Comparison of ENCODE assay signal across 19 cellular contexts in genomic region chr19:3612901-3613741, GRCh38. TPM values are rescaled to one million over a fixed set of nuclear protein-coding genes. Genes with fewer than 3 reads are reported as not detected.
DNase-seq lines count a peak whose midpoint lies in the region; ATAC-seq and TF ChIP-seq lines count a peak whose summit lies in the region.
"Had no signal": no experiment of that assay in that cellular context is flagged by ENCODE, and none has a peak within 500 bp of the region (broad histone marks: within the 10 kb centered on the region; RNA-seq: fewer than 3 reads in every experiment).

No MANE protein-coding gene starts in this region.

- H3K27me3 Mint-ChIP-seq in nephron progenitor cell (ENCODE audit: low read depth, poor library complexity), result no peaks in the 10 kb centered on the region

- no peak overlapping the region for H3K4me2 ChIP-seq in GM23248 (ENCODE audit: unreplicated experiment)

- WGBS in GM23248 (ENCODE audit: low coverage in 1 of 2, low lambda C conversion rate in 2 of 2, missing lambda C conversion rate in 2 of 2), 2 experiments, result 88 to 89% methylated on average over 34 to 76 of the region's 79 CpGs

- H4K20me1 ChIP-seq in GM23248 (ENCODE audit: insufficient read depth), result no peaks in the 10 kb centered on the region

- H3K9me3 ChIP-seq in GM23248 (ENCODE audit: low read depth), result no peaks in the 10 kb centered on the region
- H3K9me3 ChIP-seq in duodenal mucosa (ENCODE audit: control insufficient read depth in 1 of 2, low read length in 2 of 2), result no peaks in the 10 kb centered on the region
- H3K9me3 ChIP-seq: breast epithelium, right atrium auricular region had no signal

- no peaks in the 10 kb centered on the region for H3K9me2 ChIP-seq in GM23248 (ENCODE audit: insufficient read depth)

- H3K4me1 Mint-ChIP-seq in nephron progenitor cell, result peaks cover 11% of the 10 kb centered on the region
- peaks cover 3% of the 10 kb centered on the region for H3K4me1 Mint-ChIP-seq in stimulated activated effector memory CD8-positive, alpha-beta T cell treated with anti-CD3 and anti-CD28 coated beads, Interleukin-12 subunit alpha, Interleukin-12 subunit beta, amount 100 ng/mL, for 72 hours

- H3K9ac ChIP-seq in GM23248 (no peak overlapping the region), duodenal mucosa (ENCODE audit: low read depth in 1 of 2, low read length in 2 of 2) (no peak overlapping the region)

- TF ChIP-seq CTCF in nephron progenitor cell (IDR thresholded peaks at IDR 0.05), result no peak
- TF ChIP-seq CTCF in GM13977 (IDR thresholded peaks at IDR 0.05; ENCODE audit: extremely low read depth, insufficient read depth, missing control alignments), result no peak

- no peaks in the 10 kb centered on the region for H3K9me3 Mint-ChIP-seq in nephron progenitor cell
- H3K9me3 Mint-ChIP-seq in stimulated activated effector memory CD8-positive, alpha-beta T cell treated with anti-CD3 and anti-CD28 coated beads, Interleukin-12 subunit alpha, Interleukin-12 subunit beta, amount 100 ng/mL, for 72 hours, result no peaks in the 10 kb centered on the region
- H3K9me3 Mint-ChIP-seq: HFFc6 had no signal

- H3K4me3 Mint-ChIP-seq in nephron progenitor cell, result no peak overlapping the region
- no peak overlapping the region for H3K4me3 Mint-ChIP-seq in stimulated activated effector memory CD8-positive, alpha-beta T cell treated with anti-CD3 and anti-CD28 coated beads, Interleukin-12 subunit alpha, Interleukin-12 subunit beta, amount 100 ng/mL, for 72 hours
- H3K4me3 Mint-ChIP-seq: HFFc6 had no signal

- H3K27ac Mint-ChIP-seq in nephron progenitor cell, result no peak overlapping the region
- H3K27ac Mint-ChIP-seq in stimulated activated effector memory CD8-positive, alpha-beta T cell treated with anti-CD3 and anti-CD28 coated beads, Interleukin-12 subunit alpha, Interleukin-12 subunit beta, amount 100 ng/mL, for 72 hours, result no peak overlapping the region
- H3K27ac Mint-ChIP-seq: HFFc6 had no signal

- H3K4me1 ChIP-seq in GM23248 (ENCODE audit: insufficient read depth) (no peaks in the 10 kb centered on the region), duodenal mucosa (ENCODE audit: control insufficient read depth in 1 of 2, insufficient read depth in 2 of 2, low read length in 2 of 2) (peaks cover 0 to 3% of the 10 kb centered on the region in 2 donors)
- H3K4me1 ChIP-seq: breast epithelium had no signal

- H3K27ac ChIP-seq in GM23248 (no peak overlapping the region), duodenal mucosa (ENCODE audit: low read depth, low read length) (peak overlapping the region; percentile 20)
- H3K27ac ChIP-seq: breast epithelium, coronary artery, right atrium auricular region, WERI-Rb-1 had no signal

- in situ Hi-C loops in GM23248 (cut with MboI) (loop anchor here (25.0 kb wide), 1 partner anchor 301 kb away; no protein-coding TSS in a partner anchor), GM13977 (cut with MboI; ENCODE audit: low pct_unique_long_range_greater_than_20kb, low sequenced_read_pairs, unreplicated experiment) (no loop called here)

- no peak overlapping the region for H2AFZ ChIP-seq in GM23248

- H3K79me2 ChIP-seq in GM23248 (ENCODE audit: insufficient read depth), result no peaks in the 10 kb centered on the region

- peak; percentile 19 for DNase-seq in GM23248
- DNase-seq in nephron progenitor cell, result peak; percentile 43
- DNase-seq in stimulated activated effector memory CD8-positive, alpha-beta T cell treated with anti-CD3 and anti-CD28 coated beads, Interleukin-12 subunit alpha, Interleukin-12 subunit beta, amount 100 ng/mL, for 72 hours (ENCODE audit: low spot score in 2 of 2), result no peak
- DNase-seq in GM13977 (ENCODE audit: low spot score), result no peak
- DNase-seq in NOMO-1 treated with dmso at 0.1 percent for 144 hours (lab: John Stamatoyannopoulos, UW; ENCODE audit: unreplicated experiment), result no peak
- DNase-seq: ACHN; activated CD4-positive, alpha-beta T cell treated with anti-CD3 and anti-CD28 coated beads, Interleukin-2, amount 50 U/mL, for 4 hours; activated gamma-delta T cell treated with Interleukin-2 at 50 U/mL for 16 hours; C1 segment of cervical spinal cord; EL; HFFc6; NCI-H1105; NCI-H510A; stimulated activated CD4-positive, alpha-beta T cell treated with anti-CD3 and anti-CD28 coated beads, Interleukin-15, amount 100 ng/mL, for 24 hours; WERI-Rb-1 had no signal

- no peaks in the 10 kb centered on the region for H3K27me3 ChIP-seq in GM23248 (replicated peaks; ENCODE audit: insufficient read depth)
- H3K27me3 ChIP-seq in duodenal mucosa (ENCODE audit: control insufficient read depth in 1 of 2, insufficient read depth in 2 of 2, low read length in 2 of 2), result no peaks in the 10 kb centered on the region
- H3K27me3 ChIP-seq: breast epithelium, right atrium auricular region had no signal

- no peak for ATAC-seq in stimulated activated effector memory CD8-positive, alpha-beta T cell treated with anti-CD3 and anti-CD28 coated beads, Interleukin-12 subunit alpha, Interleukin-12 subunit beta, amount 100 ng/mL, for 72 hours

- peaks cover 11% of the 10 kb centered on the region for H3K36me3 Mint-ChIP-seq in nephron progenitor cell (ENCODE audit: low read depth)
- peaks cover 29% of the 10 kb centered on the region for H3K36me3 Mint-ChIP-seq in stimulated activated effector memory CD8-positive, alpha-beta T cell treated with anti-CD3 and anti-CD28 coated beads, Interleukin-12 subunit alpha, Interleukin-12 subunit beta, amount 100 ng/mL, for 72 hours

- H3K4me3 ChIP-seq in GM23248 (no peak overlapping the region), duodenal mucosa (ENCODE audit: low read depth in 1 of 2, low read length in 2 of 2) (no peak overlapping the region)
- H3K4me3 ChIP-seq: breast epithelium, coronary artery, right atrium auricular region had no signal

- H3K36me3 ChIP-seq in GM23248 (ENCODE audit: low read depth), result no peaks in the 10 kb centered on the region
- H3K36me3 ChIP-seq in duodenal mucosa (ENCODE audit: control insufficient read depth in 1 of 2, insufficient read depth in 2 of 2, low read length in 2 of 2), result peaks cover 0 to 33% of the 10 kb centered on the region in 2 donors

- no peaks in the 10 kb centered on the region for H3F3A ChIP-seq in GM23248 (ENCODE audit: insufficient read depth)

RNA-seq across cellular contexts. Expression of gene TBXA2R, which starts 6.4 kb away (rescaled TPM):
- 0.76 TPM in 1 of 2 replicates, not detected in the other for total RNA-seq in GM23248 (2014; rRNA removed; shearing (Covaris generic))
- 1.9 and 2.6 TPM in 2 replicates for polyA plus RNA-seq in GM23248 (2016; fragmentation: Nextera tagmentation; extraction: Ambion mirVana)

RNA-seq across cellular contexts. Expression of gene CACTIN, which starts 13.5 kb away (rescaled TPM):
- total RNA-seq in GM23248 (2014; rRNA removed; shearing (Covaris generic)), result 29.1 and 39.0 TPM in 2 replicates
- 6.9 and 8.7 TPM in 2 replicates for polyA plus RNA-seq in GM23248 (2016; fragmentation: Nextera tagmentation; extraction: Ambion mirVana)

RNA-seq across cellular contexts. Expression of gene GIPC3, which starts 27.8 kb away (rescaled TPM):
- total RNA-seq in GM23248 (2014; rRNA removed; shearing (Covaris generic)), result 0.13 TPM in 1 of 2 replicates, not detected in the other
- polyA plus RNA-seq in GM23248 (2016; fragmentation: Nextera tagmentation; extraction: Ambion mirVana), result 0.06 TPM in 1 of 2 replicates, not detected in the other

RNA-seq across cellular contexts. Expression of gene HMG20B, which starts 40.4 kb away (rescaled TPM):
- total RNA-seq in GM23248 (2014; rRNA removed; shearing (Covaris generic)), result 105 and 112 TPM in 2 replicates
- 83.9 and 87.7 TPM in 2 replicates for polyA plus RNA-seq in GM23248 (2016; fragmentation: Nextera tagmentation; extraction: Ambion mirVana)

RNA-seq across cellular contexts. Expression of gene MFSD12, which starts 55.7 kb away (rescaled TPM):
- 67.9 and 73.9 TPM in 2 replicates for total RNA-seq in GM23248 (2014; rRNA removed; shearing (Covaris generic))
- polyA plus RNA-seq in GM23248 (2016; fragmentation: Nextera tagmentation; extraction: Ambion mirVana), result 23.0 and 23.1 TPM in 2 replicates

Comparison
In these comparisons a context has a peak if more than half of its experiments do, and no peak if none do; other contexts are left out.
1. DNase-seq: peak in GM23248 (single experiment) and nephron progenitor cell (single experiment); none in stimulated activated effector memory CD8-positive, alpha-beta T cell treated with anti-CD3 and anti-CD28 coated beads, Interleukin-12 subunit alpha, Interleukin-12 subunit beta, amount 100 ng/mL, for 72 hours (0 of 2), GM13977 (single experiment) and NOMO-1 treated with dmso at 0.1 percent for 144 hours (single experiment).